ENCODE assay signal across 26 cellular contexts in genomic region chr20:51705400-51705799, GRCh38.
"Had no signal": no experiment of that assay in that cellular context is flagged by ENCODE, and none has a peak within 500 bp of the region (broad histone marks: within the 10 kb centered on the region; RNA-seq: fewer than 3 reads in every experiment).

No MANE protein-coding gene starts in this region.

- H3K4me1 ChIP-seq: lower lobe of right lung had no signal

- H3K27ac Mint-ChIP-seq: activated CD8-positive, alpha-beta T cell treated with anti-CD3 and anti-CD28 coated beads, Interleukin-2, amount 10 ng/mL, durations not matched to agents 7 days and 5 days; activated naive CD4-positive, alpha-beta T cell treated with anti-CD3 and anti-CD28 coated beads, Interleukin-2, amount 50 U/mL, for 24 hours; activated T-helper 1 cell treated with anti-CD3 and anti-CD28 coated beads, Interleukin-12 subunit alpha, Interleukin-12 subunit beta, Interleukin-2, Interleukin-4 antibody, amounts not matched to agents 30 ng/mL and 10 ng/mL and 1 ng/mL, durations not matched to agents 14 hours and 24 hours and 36 hours; brain; stimulated activated naive B cell treated with anti-CD40 and anti-IgM and Interleukin-4, amounts not matched to agents 10 μg/mL and 1 μg/mL and 100 μg/mL, for 72 hours had no signal

- H3K9me3 ChIP-seq: esophagus muscularis mucosa, gastroesophageal sphincter, lower lobe of right lung, testis had no signal

- H3K36me3 Mint-ChIP-seq: activated naive CD4-positive, alpha-beta T cell treated with anti-CD3 and anti-CD28 coated beads, Interleukin-2, amount 50 U/mL, for 24 hours; naive B cell; stimulated activated naive B cell treated with anti-CD40 and anti-IgM and Interleukin-4, amounts not matched to agents 10 μg/mL and 1 μg/mL and 100 μg/mL, for 72 hours had no signal

- H3K27ac ChIP-seq: esophagus muscularis mucosa, gastroesophageal sphincter, lower lobe of right lung, testis, WERI-Rb-1 had no signal

- H3K9me3 Mint-ChIP-seq: activated naive CD4-positive, alpha-beta T cell treated with anti-CD3 and anti-CD28 coated beads, Interleukin-2, amount 50 U/mL, for 24 hours; activated T-helper 1 cell treated with anti-CD3 and anti-CD28 coated beads, Interleukin-12 subunit alpha, Interleukin-12 subunit beta, Interleukin-2, Interleukin-4 antibody, amounts not matched to agents 30 ng/mL and 10 ng/mL and 1 ng/mL, durations not matched to agents 14 hours and 24 hours and 36 hours; brain; naive B cell; neural crest cell; stimulated activated naive B cell treated with anti-CD40 and anti-IgM and Interleukin-4, amounts not matched to agents 10 μg/mL and 1 μg/mL and 100 μg/mL, for 72 hours had no signal

- H3K4me3 Mint-ChIP-seq: activated CD8-positive, alpha-beta T cell treated with anti-CD3 and anti-CD28 coated beads, Interleukin-2, amount 10 ng/mL, durations not matched to agents 7 days and 5 days; activated naive CD4-positive, alpha-beta T cell treated with anti-CD3 and anti-CD28 coated beads, Interleukin-2, amount 50 U/mL, for 24 hours; activated T-helper 1 cell treated with anti-CD3 and anti-CD28 coated beads, Interleukin-12 subunit alpha, Interleukin-12 subunit beta, Interleukin-2, Interleukin-4 antibody, amounts not matched to agents 30 ng/mL and 10 ng/mL and 1 ng/mL, durations not matched to agents 14 hours and 24 hours and 36 hours; brain; naive B cell; neural crest cell; stimulated activated naive B cell treated with anti-CD40 and anti-IgM and Interleukin-4, amounts not matched to agents 10 μg/mL and 1 μg/mL and 100 μg/mL, for 72 hours had no signal

- H3K36me3 ChIP-seq: lower lobe of right lung had no signal

- ATAC-seq: activated CD8-positive, alpha-beta T cell treated with anti-CD3 and anti-CD28 coated beads, Interleukin-2, amount 10 ng/mL, durations not matched to agents 7 days and 5 days; gastroesophageal sphincter; left lobe of liver; lower lobe of right lung; stimulated activated naive B cell treated with anti-CD40 and anti-IgM and Interleukin-4, amounts not matched to agents 10 μg/mL and 1 μg/mL and 100 μg/mL, for 72 hours had no signal

- H3K4me3 ChIP-seq: esophagus muscularis mucosa, gastroesophageal sphincter, lower lobe of right lung, testis had no signal

- DNase-seq: activated CD4-positive, alpha-beta T cell treated with anti-CD3 and anti-CD28 coated beads for 1 hour; activated CD4-positive, alpha-beta T cell treated with anti-CD3 and anti-CD28 coated beads, Interleukin-2, amount 50 U/mL, for 1 hour; activated CD8-positive, alpha-beta T cell treated with anti-CD3 and anti-CD28 coated beads, Interleukin-2, amount 10 ng/mL, durations not matched to agents 7 days and 5 days; activated gamma-delta T cell treated with Interleukin-2 at 50 U/mL for 16 hours; aorta; caudate nucleus; dermis blood vessel endothelial cell; effector CD8-positive, alpha-beta T cell; head of caudate nucleus; lower lobe of right lung; naive B cell; posterior cingulate gyrus; retina; stimulated activated CD4-positive, alpha-beta T cell treated with anti-CD3 and anti-CD28 coated beads, Interleukin-2, amount 100 ng/mL, for 48 hours; stimulated activated CD8-positive, alpha-beta memory T cell treated with anti-CD3 and anti-CD28 coated beads, Interleukin-4, amount 100 ng/mL, for 48 hours; stimulated activated naive B cell treated with anti-CD40 and anti-IgM and Interleukin-4, amounts not matched to agents 10 μg/mL and 1 μg/mL and 100 μg/mL, for 72 hours; testis; trophoblast cell; WERI-Rb-1 had no signal

- H3K27me3 Mint-ChIP-seq: brain had no signal

- H3K4me1 Mint-ChIP-seq: activated naive CD4-positive, alpha-beta T cell treated with anti-CD3 and anti-CD28 coated beads, Interleukin-2, amount 50 U/mL, for 24 hours; naive B cell; stimulated activated naive B cell treated with anti-CD40 and anti-IgM and Interleukin-4, amounts not matched to agents 10 μg/mL and 1 μg/mL and 100 μg/mL, for 72 hours had no signal

- H3K27me3 ChIP-seq: esophagus muscularis mucosa, gastroesophageal sphincter, testis had no signal
